14 cellular contexts compared by ENCODE assay signal in the genomic region with DNA sequence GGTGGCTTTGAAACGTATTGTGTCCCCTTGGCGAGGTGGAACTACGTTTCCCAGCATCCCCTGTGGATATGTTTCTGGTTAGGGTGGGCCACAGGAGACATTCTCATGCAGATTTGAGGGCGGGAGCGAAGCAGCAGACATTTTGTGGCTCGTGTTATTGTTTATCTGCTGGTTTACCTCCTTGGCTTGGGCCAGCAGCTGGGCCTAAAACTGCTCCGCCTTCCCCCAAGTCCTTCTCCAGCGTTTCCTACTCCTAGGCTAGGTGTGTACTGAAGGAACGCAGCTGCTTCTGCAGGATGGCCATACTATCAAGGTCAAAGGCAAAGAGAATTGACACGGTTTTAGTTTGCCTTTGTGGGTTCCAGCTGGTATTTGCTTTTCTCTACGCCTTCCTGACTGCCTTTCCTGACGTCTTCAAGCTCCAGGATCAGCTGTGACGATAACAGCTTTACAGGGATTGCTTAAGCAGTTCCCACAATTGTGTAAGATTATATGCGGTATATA.
DNase-seq lines count a peak whose midpoint lies in the region; ATAC-seq and TF ChIP-seq lines count a peak whose summit lies in the region.
"Had no signal": no experiment of that assay in that cellular context is flagged by ENCODE, and none has a peak within 500 bp of the region (broad histone marks: within the 10 kb centered on the region; RNA-seq: fewer than 3 reads in every experiment).

No MANE protein-coding gene starts in this region.

- no peaks in the 10 kb centered on the region for H3K9me3 Mint-ChIP-seq in nephron progenitor cell
- H3K9me3 Mint-ChIP-seq: naive thymus-derived CD4-positive, alpha-beta T cell had no signal

- H3K4me3 Mint-ChIP-seq in nephron progenitor cell: peak overlapping the region; percentile 38
- H3K4me3 Mint-ChIP-seq: CD4-positive, CD25-positive, alpha-beta regulatory T cell; naive thymus-derived CD4-positive, alpha-beta T cell had no signal

- no peak for ATAC-seq in HG03521 (IDR thresholded peaks at IDR 0.05; ENCODE audit: unreplicated experiment)
- ATAC-seq: naive thymus-derived CD4-positive, alpha-beta T cell had no signal

- TF ChIP-seq CTCF in fibroblast of pulmonary artery (IDR thresholded peaks at IDR 0.05; ENCODE audit: low read length, missing control alignments) (no peak), nephron progenitor cell (IDR thresholded peaks at IDR 0.05) (no peak)

- H3K36me3 Mint-ChIP-seq in nephron progenitor cell (ENCODE audit: low read depth): no peaks in the 10 kb centered on the region
- H3K36me3 Mint-ChIP-seq: CD4-positive, CD25-positive, alpha-beta regulatory T cell; naive thymus-derived CD4-positive, alpha-beta T cell had no signal

- no peak overlapping the region for H3K27ac Mint-ChIP-seq in nephron progenitor cell
- H3K27ac Mint-ChIP-seq: CD4-positive, CD25-positive, alpha-beta regulatory T cell; naive thymus-derived CD4-positive, alpha-beta T cell had no signal

- peak; percentile 60 for DNase-seq in DMS53 (lab: John Stamatoyannopoulos, UW)
- DNase-seq in DMS53 treated with DMSO at 0.1 percent for 48 hours (lab: John Stamatoyannopoulos, UW; ENCODE audit: unreplicated experiment): no peak
- peak; percentile 68 for DNase-seq in NT2/D1 (ENCODE audit: low read depth, low spot score)
- peak; percentile 45 for DNase-seq in fibroblast of pulmonary artery (ENCODE audit: low read depth)
- peak; percentile 9 for DNase-seq in nephron progenitor cell
- DNase-seq in activated CD4-positive, alpha-beta T cell treated with anti-CD3 and anti-CD28 coated beads, Interleukin-2, amount 50 U/mL, for 48 hours: no peak
- DNase-seq in NCI-H1436 treated with DMSO at 0.1 percent for 48 hours (lab: John Stamatoyannopoulos, UW): no peak
- DNase-seq: CD4-positive, CD25-positive, alpha-beta regulatory T cell; EL; Kasumi-1; naive thymus-derived CD4-positive, alpha-beta T cell; NCI-H187; testis had no signal

- H3K9ac ChIP-seq in NT2/D1 (ENCODE audit: insufficient read length, low read depth): peak overlapping the region; percentile 70

- H3K36me3 ChIP-seq in NT2/D1 (ENCODE audit: insufficient read depth, insufficient read length, low read length): no peaks in the 10 kb centered on the region

- H3K4me3 ChIP-seq in NT2/D1 (ENCODE audit: insufficient read length, low read depth): peak overlapping the region; percentile 16
- H3K4me3 ChIP-seq in fibroblast of pulmonary artery (replicated peaks; ENCODE audit: low read depth, low read length): no peak overlapping the region
- H3K4me3 ChIP-seq: testis had no signal

- H3K4me1 Mint-ChIP-seq in nephron progenitor cell: peaks cover 5% of the 10 kb centered on the region
- H3K4me1 Mint-ChIP-seq: CD4-positive, CD25-positive, alpha-beta regulatory T cell; naive thymus-derived CD4-positive, alpha-beta T cell had no signal

- H3K9me3 ChIP-seq in NT2/D1 (ENCODE audit: insufficient read depth, low read length): no peaks in the 10 kb centered on the region
- H3K9me3 ChIP-seq: testis had no signal

- H3K27me3 ChIP-seq in NT2/D1 (ENCODE audit: insufficient read depth, insufficient read length): no peaks in the 10 kb centered on the region
- H3K27me3 ChIP-seq: testis had no signal

- peaks cover 5% of the 10 kb centered on the region for H3K27me3 Mint-ChIP-seq in nephron progenitor cell (ENCODE audit: low read depth, poor library complexity)

- no peaks in the 10 kb centered on the region for H3K4me1 ChIP-seq in NT2/D1 (ENCODE audit: insufficient read depth, insufficient read length)
- H3K4me1 ChIP-seq: testis had no signal

Comparison
In these comparisons a context has a peak if more than half of its experiments do, and no peak if none do; other contexts are left out.
1. DNase-seq: peak in DMS53 (single experiment), NT2/D1 (single experiment), fibroblast of pulmonary artery (single experiment) and nephron progenitor cell (single experiment); none in DMS53 treated with DMSO at 0.1 percent for 48 hours (single experiment), activated CD4-positive, alpha-beta T cell treated with anti-CD3 and anti-CD28 coated beads, Interleukin-2, amount 50 U/mL, for 48 hours (0 of 2) and NCI-H1436 treated with DMSO at 0.1 percent for 48 hours (single experiment).